In genomic region chr10:125894176-125894575, GRCh38 we compare ENCODE assay signal across 1 cellular context. TPM values are rescaled to one million over a fixed set of nuclear protein-coding genes. Genes with fewer than 3 reads are reported as not detected.
"Had no signal": no experiment of that assay in that cellular context is flagged by ENCODE, and none has a peak within 500 bp of the region (broad histone marks: within the 10 kb centered on the region; RNA-seq: fewer than 3 reads in every experiment).

No MANE protein-coding gene starts in this region.

RNA-seq across cellular contexts. Expression of gene FANK1, which starts 2.2 kb away (rescaled TPM):
- total RNA-seq: natural killer cell treated with Interleukin-12 subunit alpha and Interleukin-12 subunit beta and Interleukin-15 and Interleukin-18, amount 100 ng/mL, for 72 hours had no signal
